32 cellular contexts compared by ENCODE assay signal in genomic region chr2:40357667-40358066, GRCh38.
"Had no signal": no experiment of that assay in that cellular context is flagged by ENCODE, and none has a peak within 500 bp of the region (broad histone marks: within the 10 kb centered on the region; RNA-seq: fewer than 3 reads in every experiment).

No MANE protein-coding gene starts in this region.

- H3K4me1 Mint-ChIP-seq: activated naive CD8-positive, alpha-beta T cell treated with anti-CD3 and anti-CD28 coated beads, Interleukin-2, amount 50 U/mL, for 24 hours; T-helper 17 cell had no signal

- H3K4me3 Mint-ChIP-seq: activated CD8-positive, alpha-beta T cell treated with anti-CD3 and anti-CD28 coated beads, Interleukin-2, amount 10 ng/mL, durations not matched to agents 7 days and 5 days; activated naive CD8-positive, alpha-beta T cell treated with anti-CD3 and anti-CD28 coated beads, Interleukin-2, amount 50 U/mL, for 24 hours; activated T-helper 1 cell treated with anti-CD3 and anti-CD28 coated beads, Interleukin-12 subunit alpha, Interleukin-12 subunit beta, Interleukin-2, Interleukin-4 antibody, amounts not matched to agents 30 ng/mL and 10 ng/mL and 1 ng/mL, durations not matched to agents 14 hours and 24 hours and 36 hours; T-helper 17 cell; WTC11 had no signal

- H3K9me3 ChIP-seq: SJCRH30 had no signal

- ATAC-seq: activated CD8-positive, alpha-beta T cell treated with anti-CD3 and anti-CD28 coated beads, Interleukin-2, amount 10 ng/mL, durations not matched to agents 7 days and 5 days; activated naive CD4-positive, alpha-beta T cell treated with anti-CD3 and anti-CD28 coated beads, Interleukin-2, amount 50 U/mL, for 72 hours; activated naive CD8-positive, alpha-beta T cell treated with anti-CD3 and anti-CD28 coated beads, Interleukin-2, amount 50 U/mL, for 24 hours; Panc1; T-helper 17 cell; WTC11 had no signal

- H3K27me3 Mint-ChIP-seq: T-helper 17 cell had no signal

- DNase-seq: activated CD4-positive, alpha-beta T cell treated with anti-CD3 and anti-CD28 coated beads for 48 hours; activated CD4-positive, alpha-beta T cell treated with anti-CD3 and anti-CD28 coated beads, Interleukin-2, amount 50 U/mL, for 4 hours; activated CD4-positive, CD25-positive, alpha-beta regulatory T cell treated with anti-CD3 and anti-CD28 coated beads, Interleukin-2, amount 50 U/mL, for 72 hours; activated CD8-positive, alpha-beta memory T cell treated with anti-CD3 and anti-CD28 coated beads, Interleukin-2, amount 50 U/mL, for 48 hours; activated CD8-positive, alpha-beta T cell treated with anti-CD3 and anti-CD28 coated beads, Interleukin-2, amount 10 ng/mL, durations not matched to agents 7 days and 5 days; activated effector memory CD4-positive, alpha-beta T cell treated with Interleukin-2 at 50 U/mL for 16 hours; activated naive CD4-positive, alpha-beta T cell treated with Interleukin-2 at 50 U/mL for 16 hours; activated naive CD8-positive, alpha-beta T cell treated with anti-CD3 and anti-CD28 coated beads, Interleukin-2, amount 50 U/mL, for 24 hours; activated T-cell treated with anti-CD3 and anti-CD28 coated beads, Interleukin-2, amount 50 U/mL, for 1 hour; amygdala; brain microvascular endothelial cell; cerebellar nuclear complex; Kasumi-1; NCI-H1048; NCI-H146; NCI-H1930; NCI-H2171; NCI-H2227 treated with DMSO at 0.1 percent for 48 hours; NCI-H526; NCI-H774; NK-92 treated with Interleukin-12 subunit alpha and Interleukin-12 subunit beta, amount 100 ng/mL, for 24 hours; OCI-M1; Right ventricle myocardium superior; RPMI8226; SJCRH30; T-helper 17 cell; T-helper 9 cell had no signal

- H3K9me3 Mint-ChIP-seq: activated naive CD4-positive, alpha-beta T cell treated with anti-CD3 and anti-CD28 coated beads, Interleukin-2, amount 50 U/mL, for 72 hours; activated naive CD8-positive, alpha-beta T cell treated with anti-CD3 and anti-CD28 coated beads, Interleukin-2, amount 50 U/mL, for 24 hours; activated T-helper 1 cell treated with anti-CD3 and anti-CD28 coated beads, Interleukin-12 subunit alpha, Interleukin-12 subunit beta, Interleukin-2, Interleukin-4 antibody, amounts not matched to agents 30 ng/mL and 10 ng/mL and 1 ng/mL, durations not matched to agents 14 hours and 24 hours and 36 hours; WTC11 had no signal

- H3K27ac ChIP-seq: brain microvascular endothelial cell, SJCRH30 had no signal

- H3K27ac Mint-ChIP-seq: activated CD8-positive, alpha-beta T cell treated with anti-CD3 and anti-CD28 coated beads, Interleukin-2, amount 10 ng/mL, durations not matched to agents 7 days and 5 days; activated naive CD4-positive, alpha-beta T cell treated with anti-CD3 and anti-CD28 coated beads, Interleukin-2, amount 50 U/mL, for 72 hours; activated naive CD8-positive, alpha-beta T cell treated with anti-CD3 and anti-CD28 coated beads, Interleukin-2, amount 50 U/mL, for 24 hours; activated T-helper 1 cell treated with anti-CD3 and anti-CD28 coated beads, Interleukin-12 subunit alpha, Interleukin-12 subunit beta, Interleukin-2, Interleukin-4 antibody, amounts not matched to agents 30 ng/mL and 10 ng/mL and 1 ng/mL, durations not matched to agents 14 hours and 24 hours and 36 hours; T-helper 17 cell; WTC11 had no signal

- H3K36me3 ChIP-seq: brain microvascular endothelial cell, cardiac muscle cell, SJCRH30 had no signal

- H3K27me3 ChIP-seq: brain microvascular endothelial cell, cardiac muscle cell, SJCRH30 had no signal

- H3K36me3 Mint-ChIP-seq: activated naive CD4-positive, alpha-beta T cell treated with anti-CD3 and anti-CD28 coated beads, Interleukin-2, amount 50 U/mL, for 72 hours; WTC11 had no signal

- H3K4me3 ChIP-seq: cardiac muscle cell, SJCRH30 had no signal
